ENCODE assay signal across 1 cellular context in the genomic region with DNA sequence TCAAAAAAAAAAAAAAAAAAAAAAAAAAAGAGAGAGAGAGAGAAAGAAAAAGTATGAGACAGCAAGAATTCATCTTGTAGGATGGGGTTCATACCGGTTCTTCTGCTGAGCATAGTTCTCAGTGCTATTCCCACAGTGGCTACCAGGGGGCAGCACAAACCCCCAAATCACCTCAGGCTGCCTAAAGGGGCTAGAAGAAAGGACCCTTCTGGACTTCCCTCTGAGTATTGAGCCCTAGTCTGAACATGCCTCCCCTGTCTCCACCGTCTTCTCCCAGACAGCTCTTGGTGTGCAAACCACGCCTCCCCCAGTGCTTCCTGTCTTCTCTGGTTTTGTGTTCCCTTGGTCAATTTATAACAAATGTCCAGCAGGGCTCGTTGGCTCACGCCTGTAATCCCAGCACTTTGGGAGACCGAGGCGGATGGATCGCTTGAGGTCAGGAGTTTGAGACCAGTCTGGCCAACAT.
TF ChIP-seq lines count a peak whose summit lies in the region.

No MANE protein-coding gene starts in this region.

TF ChIP-seq in endothelial cell of umbilical vein, 7 proteins besides CTCF, POLR2A, EP300 and RAD21:
- TF ChIP-seq, protein P1, sequence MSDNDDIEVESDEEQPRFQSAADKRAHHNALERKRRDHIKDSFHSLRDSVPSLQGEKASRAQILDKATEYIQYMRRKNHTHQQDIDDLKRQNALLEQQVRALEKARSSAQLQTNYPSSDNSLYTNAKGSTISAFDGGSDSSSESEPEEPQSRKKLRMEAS (IDR thresholded peaks at IDR 0.05; ENCODE audit: insufficient read depth, insufficient read length), result no peak
- TF ChIP-seq FOS (IDR thresholded peaks at IDR 0.05; ENCODE audit: borderline replicate concordance, insufficient read depth, low read length) (no peak), POLR2AphosphoS5 (IDR thresholded peaks at IDR 0.05; ENCODE audit: insufficient read depth, low read depth, low read length) (no peak), EZH2 (IDR thresholded peaks at IDR 0.05; ENCODE audit: borderline replicate concordance, low read depth, low read length, severe bottlenecking) (no peak), GATA2 (IDR thresholded peaks at IDR 0.05; ENCODE audit: insufficient read depth, insufficient read length, low read depth, low read length) (no peak), JUN (IDR thresholded peaks at IDR 0.05; ENCODE audit: borderline replicate concordance, insufficient read depth, insufficient read length, low read depth) (no peak), MYC (IDR thresholded peaks at IDR 0.05; ENCODE audit: low read depth, low read length) (no peak)
